Comparison of ENCODE assay signal across 10 cellular contexts in genomic region chr13:40564342-40564997, GRCh38.
A peak's percentile ranks its signal among the peaks of the same experiment; 100 is the strongest.
DNase-seq lines count a peak whose midpoint lies in the region; ATAC-seq and TF ChIP-seq lines count a peak whose summit lies in the region.
"Had no signal": no experiment of that assay in that cellular context is flagged by ENCODE, and none has a peak within 500 bp of the region (broad histone marks: within the 10 kb centered on the region; RNA-seq: fewer than 3 reads in every experiment).

No MANE protein-coding gene starts in this region.

- peaks cover 28% of the 10 kb centered on the region for H3K4me1 ChIP-seq in hepatocyte (ENCODE audit: insufficient read depth)
- peaks cover 16 to 80% (median 74%) of the 10 kb centered on the region in 5 donors for H3K4me1 ChIP-seq in subcutaneous abdominal adipose tissue (ENCODE audit: control insufficient read depth in 5 of 5, insufficient read depth in 5 of 5, low read length in 5 of 5)
- no peaks in the 10 kb centered on the region for H3K4me1 ChIP-seq in colonic mucosa

- ATAC-seq in activated CD8-positive, alpha-beta T cell treated with anti-CD3 and anti-CD28 coated beads for 36 hours, result peak; percentile 34
- no peak for ATAC-seq in activated CD8-positive, alpha-beta T cell treated with anti-CD3 and anti-CD28 coated beads, Interleukin-2, amount 10 ng/mL, durations not matched to agents 7 days and 5 days
- no peak for ATAC-seq in GM19452 (IDR thresholded peaks at IDR 0.05; ENCODE audit: unreplicated experiment)

- no peaks in the 10 kb centered on the region for H3K9me2 ChIP-seq in hepatocyte (replicated peaks; ENCODE audit: insufficient read depth)

- 58% methylated on average over 15 of the region's 15 CpGs for WGBS in hepatocyte (ENCODE audit: low lambda C conversion rate, missing lambda C conversion rate)

- peak overlapping the region; percentile 34 for H3K4me3 Mint-ChIP-seq in activated CD8-positive, alpha-beta T cell treated with anti-CD3 and anti-CD28 coated beads for 36 hours
- H3K4me3 Mint-ChIP-seq in activated CD8-positive, alpha-beta T cell treated with anti-CD3 and anti-CD28 coated beads, Interleukin-2, amount 10 ng/mL, durations not matched to agents 7 days and 5 days, result no peak overlapping the region

- H3K9me3 Mint-ChIP-seq in activated CD8-positive, alpha-beta T cell treated with anti-CD3 and anti-CD28 coated beads for 36 hours, result no peaks in the 10 kb centered on the region
- peaks cover 7% of the 10 kb centered on the region for H3K9me3 Mint-ChIP-seq in activated CD8-positive, alpha-beta T cell treated with anti-CD3 and anti-CD28 coated beads, Interleukin-2, amount 10 ng/mL, durations not matched to agents 7 days and 5 days (ENCODE audit: insufficient read depth)

- H3K27ac ChIP-seq in VCaP (no peak overlapping the region), hepatocyte (peak overlapping the region; percentile 43), subcutaneous abdominal adipose tissue (ENCODE audit: low read depth, low read length) (peak overlapping the region; percentile 87), colonic mucosa (no peak overlapping the region)

- H3K36me3 Mint-ChIP-seq in activated CD8-positive, alpha-beta T cell treated with anti-CD3 and anti-CD28 coated beads for 36 hours (ENCODE audit: low read depth), result peaks cover 23% of the 10 kb centered on the region
- peaks cover 15% of the 10 kb centered on the region for H3K36me3 Mint-ChIP-seq in activated CD8-positive, alpha-beta T cell treated with anti-CD3 and anti-CD28 coated beads, Interleukin-2, amount 10 ng/mL, durations not matched to agents 7 days and 5 days (ENCODE audit: low read depth)

- H3K27me3 ChIP-seq in hepatocyte, result no peaks in the 10 kb centered on the region
- no peaks in the 10 kb centered on the region for H3K27me3 ChIP-seq in subcutaneous abdominal adipose tissue (ENCODE audit: control insufficient read depth in 5 of 5, insufficient read depth in 4 of 5, low read length in 5 of 5)
- no peaks in the 10 kb centered on the region for H3K27me3 ChIP-seq in colonic mucosa

- CTCF ChIA-PET in activated CD8-positive, alpha-beta T cell treated with anti-CD3 and anti-CD28 coated beads for 36 hours (lab: Charles Lee), result interaction anchor here (0.8 to 1.4 kb wide), 5 partner anchors 8 to 118 kb away, joined by 3 to 6 read pairs (median 4); no protein-coding TSS in a partner anchor
- CTCF ChIA-PET in activated CD8-positive, alpha-beta T cell treated with anti-CD3 and anti-CD28 coated beads, Interleukin-2, amount 10 ng/mL, durations not matched to agents 7 days and 5 days (lab: Charles Lee), result interaction anchor here (1.1 to 1.3 kb wide), 2 partner anchors 118 to 621 kb away, joined by 3 read pairs; no protein-coding TSS in a partner anchor

- intact Hi-C loops in activated CD8-positive, alpha-beta T cell treated with anti-CD3 and anti-CD28 coated beads for 36 hours (cut with micrococcal nuclease), result no loop called here
- intact Hi-C loops in colonic mucosa (cut with DNase I), result no loop called here

- peak overlapping the region in 4 of 5 donors; percentile 33 to 62 (median 43) for H3K9ac ChIP-seq in subcutaneous abdominal adipose tissue (ENCODE audit: low read length in 5 of 5)
- H3K9ac ChIP-seq in colonic mucosa (ENCODE audit: low read depth in 2 of 2, low read length in 2 of 2), result no peak overlapping the region

- no peaks in the 10 kb centered on the region for H3K27me3 Mint-ChIP-seq in activated CD8-positive, alpha-beta T cell treated with anti-CD3 and anti-CD28 coated beads for 36 hours
- no peaks in the 10 kb centered on the region for H3K27me3 Mint-ChIP-seq in activated CD8-positive, alpha-beta T cell treated with anti-CD3 and anti-CD28 coated beads, Interleukin-2, amount 10 ng/mL, durations not matched to agents 7 days and 5 days (ENCODE audit: low read depth)

- no peak overlapping the region for H2AFZ ChIP-seq in hepatocyte

- peak; percentile 32 for DNase-seq in activated CD8-positive, alpha-beta T cell treated with anti-CD3 and anti-CD28 coated beads for 36 hours
- no peak for DNase-seq in activated CD8-positive, alpha-beta T cell treated with anti-CD3 and anti-CD28 coated beads, Interleukin-2, amount 10 ng/mL, durations not matched to agents 7 days and 5 days
- DNase-seq in hepatocyte (ENCODE audit: low spot score) (no peak), colonic mucosa (no peak), T1000 (lab: John Stamatoyannopoulos, UW) (no peak)
- DNase-seq: activated effector memory CD4-positive, alpha-beta T cell treated with anti-CD3 and anti-CD28 coated beads, Interleukin-2, amount 50 U/mL, for 16 hours; IMR-90 had no signal

- H3K9me3 ChIP-seq in hepatocyte (ENCODE audit: low read depth), result no peaks in the 10 kb centered on the region
- no peaks in the 10 kb centered on the region for H3K9me3 ChIP-seq in subcutaneous abdominal adipose tissue (ENCODE audit: control insufficient read depth in 5 of 5, low read length in 5 of 5)
- H3K9me3 ChIP-seq in colonic mucosa, result no peaks in the 10 kb centered on the region

- H3K4me1 Mint-ChIP-seq in activated CD8-positive, alpha-beta T cell treated with anti-CD3 and anti-CD28 coated beads for 36 hours (ENCODE audit: low read depth), result peaks cover 85% of the 10 kb centered on the region
- peaks cover 51% of the 10 kb centered on the region for H3K4me1 Mint-ChIP-seq in activated CD8-positive, alpha-beta T cell treated with anti-CD3 and anti-CD28 coated beads, Interleukin-2, amount 10 ng/mL, durations not matched to agents 7 days and 5 days (ENCODE audit: low read depth)

- peak overlapping the region; percentile 82 for H3K27ac Mint-ChIP-seq in activated CD8-positive, alpha-beta T cell treated with anti-CD3 and anti-CD28 coated beads for 36 hours
- no peak overlapping the region for H3K27ac Mint-ChIP-seq in activated CD8-positive, alpha-beta T cell treated with anti-CD3 and anti-CD28 coated beads, Interleukin-2, amount 10 ng/mL, durations not matched to agents 7 days and 5 days

- peaks cover 10% of the 10 kb centered on the region for H4K20me1 ChIP-seq in hepatocyte (ENCODE audit: insufficient read depth, poor library complexity, severe bottlenecking)

- TF ChIP-seq CTCF in activated CD8-positive, alpha-beta T cell treated with anti-CD3 and anti-CD28 coated beads for 36 hours (IDR thresholded peaks at IDR 0.05), result no peak
- peak; percentile 24; the same call in 1 of the 2 replicates for TF ChIP-seq CTCF in VCaP (conservative IDR thresholded peaks at IDR 0.05)
- TF ChIP-seq CTCF in hepatocyte (IDR thresholded peaks at IDR 0.05; ENCODE audit: poor library complexity), result peak; percentile 7
- TF ChIP-seq CTCF in colonic mucosa (IDR thresholded peaks at IDR 0.05), result no peak

- H3K4me3 ChIP-seq in hepatocyte, result no peak overlapping the region
- H3K4me3 ChIP-seq in subcutaneous abdominal adipose tissue (ENCODE audit: low read depth in 1 of 5, low read length in 5 of 5), result peak overlapping the region; percentile 5 to 47 (median 18)
- H3K4me3 ChIP-seq in colonic mucosa, result no peak overlapping the region

- POLR2A ChIA-PET in activated CD8-positive, alpha-beta T cell treated with anti-CD3 and anti-CD28 coated beads for 36 hours (lab: Charles Lee), result interaction anchor here (0.7 to 2.5 kb wide), 7 partner anchors 8 to 130 kb away, joined by 3 to 8 read pairs (median 4); no protein-coding TSS in a partner anchor
- POLR2A ChIA-PET in activated CD8-positive, alpha-beta T cell treated with anti-CD3 and anti-CD28 coated beads, Interleukin-2, amount 10 ng/mL, durations not matched to agents 7 days and 5 days (lab: Charles Lee), result interaction anchor here (0.8 kb wide), 1 partner anchor 101 kb away, joined by 3 read pairs; no protein-coding TSS in a partner anchor

- peak overlapping the region; percentile 54 for H3K4me2 ChIP-seq in hepatocyte

- peaks cover 68% of the 10 kb centered on the region for H3K79me2 ChIP-seq in hepatocyte

- H3K36me3 ChIP-seq in hepatocyte (replicated peaks; ENCODE audit: insufficient read depth, low read depth) (no peaks in the 10 kb centered on the region), subcutaneous abdominal adipose tissue (ENCODE audit: control insufficient read depth in 5 of 5, insufficient read depth in 5 of 5, low read length in 5 of 5) (peaks cover 0 to 12% (median 11%) of the 10 kb centered on the region in 5 donors), colonic mucosa (no peaks in the 10 kb centered on the region)

Comparison
In these comparisons a context has a peak if more than half of its experiments do, and no peak if none do; other contexts are left out.
1. CTCF ChIP-seq: peak in VCaP (single experiment) and hepatocyte (single experiment); none in activated CD8-positive, alpha-beta T cell treated with anti-CD3 and anti-CD28 coated beads for 36 hours (single experiment) and colonic mucosa (single experiment).
2. H3K27ac ChIP-seq: peak in hepatocyte (single experiment) and subcutaneous abdominal adipose tissue (single experiment); none in VCaP (single experiment) and colonic mucosa (single experiment).
3. H3K4me3 ChIP-seq: peak in subcutaneous abdominal adipose tissue (5 of 5); none in hepatocyte (single experiment) and colonic mucosa (single experiment).
4. H3K9ac ChIP-seq: peak in subcutaneous abdominal adipose tissue (4 of 5); none in colonic mucosa (0 of 2).